ENCODE assay signal across 8 cellular contexts in the genomic region with DNA sequence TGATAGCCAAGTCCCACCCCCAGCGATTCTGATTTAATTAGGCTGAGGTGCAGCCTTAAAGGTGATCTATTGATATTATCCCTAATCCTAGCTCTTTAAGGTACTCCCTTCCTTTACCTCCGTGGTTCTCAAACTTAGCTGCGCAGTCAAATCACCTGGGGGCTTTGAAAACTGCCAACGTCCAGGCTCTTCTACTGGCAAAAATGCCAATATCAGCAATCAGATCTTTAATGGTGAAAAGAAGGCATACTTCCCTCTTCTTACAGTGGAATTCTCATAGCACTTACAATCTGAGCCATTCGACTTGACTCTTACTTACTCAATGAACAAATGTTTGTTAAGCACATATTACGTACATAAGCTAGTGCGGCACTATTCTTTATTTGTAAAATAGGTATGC.
A peak's percentile ranks its signal among the peaks of the same experiment; 100 is the strongest.
DNase-seq lines count a peak whose midpoint lies in the region; ATAC-seq and TF ChIP-seq lines count a peak whose summit lies in the region.

No MANE protein-coding gene starts in this region.

- peaks cover 21% of the 10 kb centered on the region for H3K4me1 Mint-ChIP-seq in stimulated activated naive CD8-positive, alpha-beta T cell treated with anti-CD3 and anti-CD28 coated beads, Interleukin-15, Interleukin-2, amounts not matched to agents 100 ng/mL and 50 ng/mL, for 24 hours (ENCODE audit: low read depth)

- H3K9ac ChIP-seq in mucosa of stomach (ENCODE audit: low read length), result peak overlapping the region; percentile 76

- peak overlapping the region; percentile 84 for H3K4me3 ChIP-seq in brain microvascular endothelial cell (ENCODE audit: low read depth, low read length)
- peak overlapping the region; percentile 34 for H3K4me3 ChIP-seq in mucosa of stomach (ENCODE audit: low read length)

- no peaks in the 10 kb centered on the region for H3K9me3 ChIP-seq in mucosa of stomach (ENCODE audit: control insufficient read depth, low read length)

- ATAC-seq in stimulated activated naive CD8-positive, alpha-beta T cell treated with anti-CD3 and anti-CD28 coated beads, Interleukin-15, Interleukin-2, amounts not matched to agents 100 U/mL and 50 U/mL, for 24 hours, result no peak
- ATAC-seq in HG03521 (IDR thresholded peaks at IDR 0.05; ENCODE audit: unreplicated experiment), result no peak
- ATAC-seq in GM18867 (IDR thresholded peaks at IDR 0.05; ENCODE audit: unreplicated experiment), result no peak
- no peak for ATAC-seq in GM18498 (IDR thresholded peaks at IDR 0.05; ENCODE audit: unreplicated experiment)

- H3K36me3 Mint-ChIP-seq in stimulated activated naive CD8-positive, alpha-beta T cell treated with anti-CD3 and anti-CD28 coated beads, Interleukin-15, Interleukin-2, amounts not matched to agents 100 ng/mL and 50 ng/mL, for 24 hours (ENCODE audit: low read depth), result no peaks in the 10 kb centered on the region

- in situ Hi-C loops in brain microvascular endothelial cell (cut with HindIII; ENCODE audit: low pct_ligation_motif_present, low sequenced_read_pairs), result no loop called here

- peak overlapping the region; percentile 89 for H3K4me3 Mint-ChIP-seq in stimulated activated naive CD8-positive, alpha-beta T cell treated with anti-CD3 and anti-CD28 coated beads, Interleukin-15, Interleukin-2, amounts not matched to agents 100 ng/mL and 50 ng/mL, for 24 hours

- peaks cover under 1% of the 10 kb centered on the region for H3K27me3 Mint-ChIP-seq in stimulated activated naive CD8-positive, alpha-beta T cell treated with anti-CD3 and anti-CD28 coated beads, Interleukin-15, Interleukin-2, amounts not matched to agents 100 ng/mL and 50 ng/mL, for 24 hours

- H3K27ac Mint-ChIP-seq in stimulated activated naive CD8-positive, alpha-beta T cell treated with anti-CD3 and anti-CD28 coated beads, Interleukin-15, Interleukin-2, amounts not matched to agents 100 ng/mL and 50 ng/mL, for 24 hours, result no peak overlapping the region

- H3K4me1 ChIP-seq in mucosa of stomach (ENCODE audit: control insufficient read depth, insufficient read depth, low read length), result peaks cover 7% of the 10 kb centered on the region

- no peak overlapping the region for H3K27ac ChIP-seq in brain microvascular endothelial cell

- no peak for DNase-seq in stimulated activated naive CD8-positive, alpha-beta T cell treated with anti-CD3 and anti-CD28 coated beads, Interleukin-15, Interleukin-2, amounts not matched to agents 100 U/mL and 50 U/mL, for 24 hours
- DNase-seq in brain microvascular endothelial cell, result no peak
- no peak for DNase-seq in AML-193 (lab: John Stamatoyannopoulos, UW)

- H3K36me3 ChIP-seq in brain microvascular endothelial cell (replicated peaks) (no peaks in the 10 kb centered on the region), mucosa of stomach (ENCODE audit: control insufficient read depth, insufficient read depth, low read length) (no peaks in the 10 kb centered on the region)

- H3K27me3 ChIP-seq in brain microvascular endothelial cell (replicated peaks), result no peaks in the 10 kb centered on the region
- H3K27me3 ChIP-seq in mucosa of stomach (ENCODE audit: control insufficient read depth, insufficient read depth, low read length), result no peaks in the 10 kb centered on the region

- H3K9me3 Mint-ChIP-seq in stimulated activated naive CD8-positive, alpha-beta T cell treated with anti-CD3 and anti-CD28 coated beads, Interleukin-15, Interleukin-2, amounts not matched to agents 100 ng/mL and 50 ng/mL, for 24 hours, result no peaks in the 10 kb centered on the region

- no peak for TF ChIP-seq CTCF in brain microvascular endothelial cell (IDR thresholded peaks at IDR 0.05; ENCODE audit: low read depth, low read length, missing control alignments)
